ENCODE assay signal across 8 cellular contexts in the genomic region with DNA sequence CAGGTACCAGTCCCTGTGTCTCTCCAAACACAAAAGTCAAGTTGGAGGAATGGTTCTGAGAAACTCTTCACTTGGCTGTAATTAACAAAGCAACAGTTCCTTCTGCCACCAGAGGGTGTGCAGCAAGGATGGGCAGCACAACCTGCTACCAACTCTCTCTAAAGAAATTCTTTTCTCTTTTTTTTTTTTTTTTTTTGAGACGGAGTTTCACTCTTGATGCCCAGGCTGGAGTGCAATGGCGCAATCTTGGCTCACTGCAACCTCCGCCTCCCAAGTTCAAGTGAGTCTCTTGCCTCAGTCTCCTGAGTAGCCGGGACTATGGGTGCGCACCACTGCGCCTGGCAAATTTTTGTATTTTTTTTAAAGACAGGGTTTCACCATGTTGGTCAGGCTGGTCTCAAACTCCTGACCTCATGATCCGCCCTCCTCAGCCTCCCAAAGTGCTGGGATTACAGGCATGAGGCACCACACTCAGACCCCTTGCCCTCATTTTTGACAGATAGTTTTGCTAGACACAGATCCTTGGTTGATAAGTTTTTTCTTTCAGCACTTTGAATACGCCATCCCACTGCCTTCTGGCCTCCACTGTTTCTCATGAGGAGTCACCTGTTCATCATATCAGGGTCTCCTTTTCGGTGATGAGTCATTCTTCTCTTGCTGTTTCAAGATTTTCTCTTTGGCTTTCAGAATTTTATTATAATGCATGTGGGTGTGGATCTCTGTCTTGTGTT. TPM values are rescaled to one million over a fixed set of nuclear protein-coding genes. Genes with fewer than 3 reads are reported as not detected.
DNase-seq lines count a peak whose midpoint lies in the region; ATAC-seq, FAIRE-seq and TF ChIP-seq lines count a peak whose summit lies in the region.

No MANE protein-coding gene starts in this region.

- H3K9me3 ChIP-seq in A549 (no peaks in the 10 kb centered on the region), SU-DHL-6 (ENCODE audit: insufficient read depth, low read length) (no peaks in the 10 kb centered on the region), esophagus muscularis mucosa (no peaks in the 10 kb centered on the region), small intestine (ENCODE audit: control insufficient read depth, low read depth) (no peaks in the 10 kb centered on the region)

- H3K4me3 ChIP-seq in A549, result no peak overlapping the region
- no peak overlapping the region for H3K4me3 ChIP-seq in SU-DHL-6 (ENCODE audit: insufficient read depth, low read length, poor library complexity, severe bottlenecking)
- no peak overlapping the region for H3K4me3 ChIP-seq in esophagus muscularis mucosa
- H3K4me3 ChIP-seq in small intestine (ENCODE audit: low read depth in 1 of 2, low read length in 2 of 2), result no peak overlapping the region

- 74% methylated on average over 9 of the region's 9 CpGs for WGBS in A549 (ENCODE audit: missing lambda C conversion rate)
- 86% methylated on average over 9 of the region's 9 CpGs for WGBS in esophagus muscularis mucosa
- 71 to 75% (median 75%) methylated on average over 8 to 9 of the region's 9 CpGs for WGBS in small intestine, 3 donors

- H3K4me1 ChIP-seq in A549, result peaks cover 15% of the 10 kb centered on the region
- peaks cover 13 to 21% (median 18%) of the 10 kb centered on the region in 4 donors for H3K4me1 ChIP-seq in esophagus muscularis mucosa
- H3K4me1 ChIP-seq in small intestine (ENCODE audit: control insufficient read depth in 2 of 2, insufficient read depth in 1 of 2, low read depth in 1 of 2, low read length in 1 of 2), result peaks cover 6 to 7% of the 10 kb centered on the region in 2 donors

- POLR2A ChIA-PET in A549 (lab: Yijun Ruan, JAX), result interaction anchor here (0.7 kb wide), 1 partner anchor 159 kb away, joined by 8 read pairs; the partner anchor contains the start of gene NVL

- no peaks in the 10 kb centered on the region for H3K9me2 ChIP-seq in SU-DHL-6 (replicated peaks; ENCODE audit: insufficient read depth, low read length)

- no peak overlapping the region for H3K9ac ChIP-seq in SU-DHL-6 (ENCODE audit: low read length)

- DNase-seq in A549 (ENCODE audit: low read depth in 1 of 2, low spot score in 1 of 2), result peak; percentile 38 to 42
- no peak for DNase-seq in esophagus muscularis mucosa (ENCODE audit: extremely low spot score)
- DNase-seq in small intestine, result peak; percentile 60
- no peak for DNase-seq in NK-92 treated with Interleukin-12 subunit alpha and Interleukin-12 subunit beta, amount 100 ng/mL, for 24 hours (lab: John Stamatoyannopoulos, UW)

- no peak overlapping the region for H2AFZ ChIP-seq in SU-DHL-6 (ENCODE audit: low read depth, low read length, severe bottlenecking)

- TF ChIP-seq CTCF in A549 (IDR thresholded peaks at IDR 0.05) (no peak), GM12874 (IDR thresholded peaks at IDR 0.05; ENCODE audit: insufficient read depth, low read depth, low read length) (peak; percentile 38; the same call in 1 of the 2 replicates), SU-DHL-6 (IDR thresholded peaks at IDR 0.05; ENCODE audit: insufficient read depth, low read length, poor library complexity, severe bottlenecking) (peak; percentile 21), esophagus muscularis mucosa (IDR thresholded peaks at IDR 0.05) (peak; percentile 29 to 48 (median 31))

- H3K27ac ChIP-seq in A549, result no peak overlapping the region
- H3K27ac ChIP-seq in SU-DHL-6 (ENCODE audit: low read depth, low read length), result no peak overlapping the region
- H3K27ac ChIP-seq in esophagus muscularis mucosa (replicated peaks in 1 of 4), result no peak overlapping the region
- H3K27ac ChIP-seq in small intestine (ENCODE audit: low read depth in 1 of 2, low read length in 1 of 2), result no peak overlapping the region

- H3K4me2 ChIP-seq in A549 (no peak overlapping the region), SU-DHL-6 (ENCODE audit: low read depth, low read length, poor library complexity, severe bottlenecking) (no peak overlapping the region)

- no peaks in the 10 kb centered on the region for H3K27me3 ChIP-seq in SU-DHL-6 (ENCODE audit: low read length)
- H3K27me3 ChIP-seq in esophagus muscularis mucosa, result no peaks in the 10 kb centered on the region
- H3K27me3 ChIP-seq in small intestine (ENCODE audit: control insufficient read depth in 2 of 2, insufficient read depth in 2 of 2, low read length in 2 of 2), result no peaks in the 10 kb centered on the region

- no peak for FAIRE-seq in A549 (lab: Jason Lieb, UNC)
- FAIRE-seq in small intestine (lab: Jason Lieb, UNC), result no peak

- H3K36me3 ChIP-seq in SU-DHL-6 (ENCODE audit: low read length), result no peaks in the 10 kb centered on the region
- H3K36me3 ChIP-seq in esophagus muscularis mucosa, result no peaks in the 10 kb centered on the region
- H3K36me3 ChIP-seq in small intestine (ENCODE audit: control insufficient read depth in 2 of 2, insufficient read depth in 2 of 2, low read length in 2 of 2), result no peaks in the 10 kb centered on the region

- no peaks in the 10 kb centered on the region for H4K20me1 ChIP-seq in SU-DHL-6 (ENCODE audit: low read depth, low read length)

- ATAC-seq in A549 (peak; percentile 63 to 75; a peak in 4 of 6 replicates), GM21367 (IDR thresholded peaks at IDR 0.05; ENCODE audit: unreplicated experiment) (no peak), GM18519 (IDR thresholded peaks at IDR 0.05; ENCODE audit: low FRiP score, unreplicated experiment) (no peak)

- no peak for TF ChIP-seq EP300 in A549 (IDR thresholded peaks at IDR 0.05)
- TF ChIP-seq EP300 in esophagus muscularis mucosa (IDR thresholded peaks at IDR 0.05), result no peak

- no peaks in the 10 kb centered on the region for H3F3A ChIP-seq in SU-DHL-6 (ENCODE audit: insufficient read depth)

- intact Hi-C loops in esophagus muscularis mucosa (cut with DNase I), result loop anchor here (5.0 kb wide), 1 partner anchor 161 kb away; the partner anchor contains the start of gene NVL

- CTCF ChIA-PET in A549 (lab: Yijun Ruan, JAX), result interaction anchor here (0.6 to 1.0 kb wide), 3 partner anchors 8 to 163 kb away, joined by 3 to 4 read pairs (median 3); no protein-coding TSS in a partner anchor

- H3K79me2 ChIP-seq in SU-DHL-6 (ENCODE audit: insufficient read depth, low read length), result no peaks in the 10 kb centered on the region

- peak in 1 of 2 experiments; percentile 29; a peak in 2 of 5 replicates for TF ChIP-seq RAD21 in A549 (conservative IDR thresholded peaks at IDR 0.05 in 1 of 2, IDR thresholded peaks at IDR 0.05 in 1 of 2)

- TF ChIP-seq POLR2A in A549 (IDR thresholded peaks at IDR 0.05; ENCODE audit: low read length) (no peak), esophagus muscularis mucosa (IDR thresholded peaks at IDR 0.05; ENCODE audit: low read depth) (no peak)

TF ChIP-seq in A549, 52 proteins besides CTCF, POLR2A, EP300 and RAD21:
- no peak for TF ChIP-seq MAFK (IDR thresholded peaks at IDR 0.05; ENCODE audit: partially characterized antibody)
- TF ChIP-seq, protein P1, sequence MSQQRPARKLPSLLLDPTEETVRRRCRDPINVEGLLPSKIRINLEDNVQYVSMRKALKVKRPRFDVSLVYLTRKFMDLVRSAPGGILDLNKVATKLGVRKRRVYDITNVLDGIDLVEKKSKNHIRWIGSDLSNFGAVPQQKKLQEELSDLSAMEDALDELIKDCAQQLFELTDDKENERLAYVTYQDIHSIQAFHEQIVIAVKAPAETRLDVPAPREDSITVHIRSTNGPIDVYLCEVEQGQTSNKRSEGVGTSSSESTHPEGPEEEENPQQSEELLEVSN (IDR thresholded peaks at IDR 0.05; ENCODE audit: borderline replicate concordance, low read depth), result no peak
- TF ChIP-seq CBX2 (IDR thresholded peaks at IDR 0.05; ENCODE audit: borderline replicate concordance, low read depth), result no peak
- TF ChIP-seq BHLHE40 (IDR thresholded peaks at IDR 0.05; ENCODE audit: low read depth, low read length), result no peak
- no peak for TF ChIP-seq HDAC2 (IDR thresholded peaks at IDR 0.05)
- TF ChIP-seq TFCP2L1 (CRISPR knock-in tag; IDR thresholded peaks at IDR 0.05), result no peak
- no peak for TF ChIP-seq ZFP36 (IDR thresholded peaks at IDR 0.05; ENCODE audit: borderline replicate concordance, partially characterized antibody)
- TF ChIP-seq FOSL2 (IDR thresholded peaks at IDR 0.05), result no peak
- TF ChIP-seq FOSL2 (CRISPR knock-in tag; IDR thresholded peaks at IDR 0.05), result peak; percentile 59; the same call in 1 of the 2 replicates

RNA-seq across cellular contexts. Expression of gene DEGS1, which starts 12.1 kb away (rescaled TPM):
- polyA plus RNA-seq in A549 (2011; rRNA removed) (99.3 and 112 TPM in 2 replicates), A549 (2017; fragmentation: RNase III; extraction: RNeasy Plus Mini Kit Qiagen cat#74134 plus additional on column Dnase treatment) (104 to 109 TPM (median 106 TPM) in 3 replicates), small intestine (10 to 100 TPM; 15.7 to 30.2 (median 19.5) TPM)
- 50.7 and 60.6 TPM in 2 replicates for polyA plus RNA-seq in A549 (2012; cell fraction: cytosol; rRNA removed)
- polyA plus RNA-seq in A549 (2012; cell fraction: nucleus; rRNA removed), result 26.1 and 35.0 TPM in 2 replicates
- polyA minus RNA-seq in A549 (2011; rRNA and poly(A)+ RNA removed), result 26.5 and 31.2 TPM in 2 replicates
- total RNA-seq in esophagus muscularis mucosa, result 100 to 1,000 TPM; 117 to 152 (median 124) TPM

RNA-seq across cellular contexts. Expression of gene FBXO28, which starts 57.0 kb away (rescaled TPM):
- polyA plus RNA-seq in A549 (2011; rRNA removed), result 25.6 and 31.5 TPM in 2 replicates
- polyA plus RNA-seq in A549 (2012; cell fraction: cytosol; rRNA removed), result 8.2 and 11.1 TPM in 2 replicates
- polyA plus RNA-seq in A549 (2012; cell fraction: nucleus; rRNA removed), result 6.1 and 6.8 TPM in 2 replicates
- 18.8 to 20.7 TPM (median 19.1 TPM) in 3 replicates for polyA plus RNA-seq in A549 (2017; fragmentation: RNase III; extraction: RNeasy Plus Mini Kit Qiagen cat#74134 plus additional on column Dnase treatment)
- 17.5 and 18.4 TPM in 2 replicates for polyA minus RNA-seq in A549 (2011; rRNA and poly(A)+ RNA removed)
- total RNA-seq in esophagus muscularis mucosa, result 10 to 100 TPM; 23.1 to 29.8 (median 26.3) TPM
- 1 to 10 TPM; 7.8 to 9.9 (median 8.9) TPM for polyA plus RNA-seq in small intestine

Comparison
In these comparisons a context has a peak if more than half of its experiments do, and no peak if none do; other contexts are left out.
1. ATAC-seq: peak in A549 (2 of 2); none in GM21367 (single experiment) and GM18519 (single experiment).
2. DNase-seq: peak in A549 (2 of 2) and small intestine (single experiment); none in esophagus muscularis mucosa (single experiment) and NK-92 treated with Interleukin-12 subunit alpha and Interleukin-12 subunit beta, amount 100 ng/mL, for 24 hours (single experiment).